In the genomic region with DNA sequence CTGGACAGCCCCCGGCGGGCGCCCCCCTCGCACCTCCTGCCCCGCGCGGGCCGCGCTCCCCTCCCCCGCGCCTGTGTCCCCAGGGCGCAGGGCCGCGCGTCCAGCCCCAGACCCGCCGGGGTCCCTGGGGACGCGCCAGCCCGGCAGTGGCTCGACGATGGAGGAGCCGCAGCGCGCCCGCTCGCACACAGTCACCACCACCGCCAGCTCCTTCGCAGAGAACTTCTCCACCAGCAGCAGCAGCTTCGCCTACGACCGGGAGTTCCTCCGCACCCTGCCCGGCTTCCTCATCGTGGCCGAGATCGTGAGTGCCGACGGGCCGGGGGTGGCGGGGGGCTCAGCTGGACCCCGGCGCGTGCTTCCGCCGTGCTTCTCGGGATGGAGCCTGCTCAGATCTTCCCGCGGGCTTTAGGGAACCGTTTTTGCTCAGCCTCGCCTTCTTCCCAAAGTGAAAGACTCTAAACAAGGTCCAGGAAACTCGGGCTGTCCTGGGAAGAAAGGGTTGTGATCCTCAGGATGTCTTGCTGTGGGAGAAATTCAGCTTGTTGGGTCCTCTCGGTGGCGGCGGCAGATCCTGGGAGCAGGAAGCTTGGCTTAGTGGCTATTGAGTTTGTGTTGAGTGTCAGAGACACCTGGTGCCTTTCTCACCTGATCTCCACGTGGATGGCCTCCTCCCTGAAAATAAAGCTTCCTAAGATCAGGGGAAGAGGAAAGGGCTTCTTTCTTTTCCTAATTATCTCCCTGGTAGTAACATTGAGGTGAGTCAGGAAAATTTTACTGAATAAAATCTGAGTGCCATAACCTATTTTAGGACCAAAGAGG, we compare ENCODE assay signal across 1 cellular context.
TF ChIP-seq lines count a peak whose summit lies in the region.

No MANE protein-coding gene starts in this region.

TF ChIP-seq in HepG2, 621 proteins besides CTCF, POLR2A, EP300 and RAD21 (continued from another document and continues in another):
- no peak for TF ChIP-seq CCDC6 (CRISPR knock-in tag; IDR thresholded peaks at IDR 0.05)
- no peak for TF ChIP-seq ARID2 (CRISPR knock-in tag; IDR thresholded peaks at IDR 0.05; ENCODE audit: borderline replicate concordance)
- TF ChIP-seq, protein P1, sequence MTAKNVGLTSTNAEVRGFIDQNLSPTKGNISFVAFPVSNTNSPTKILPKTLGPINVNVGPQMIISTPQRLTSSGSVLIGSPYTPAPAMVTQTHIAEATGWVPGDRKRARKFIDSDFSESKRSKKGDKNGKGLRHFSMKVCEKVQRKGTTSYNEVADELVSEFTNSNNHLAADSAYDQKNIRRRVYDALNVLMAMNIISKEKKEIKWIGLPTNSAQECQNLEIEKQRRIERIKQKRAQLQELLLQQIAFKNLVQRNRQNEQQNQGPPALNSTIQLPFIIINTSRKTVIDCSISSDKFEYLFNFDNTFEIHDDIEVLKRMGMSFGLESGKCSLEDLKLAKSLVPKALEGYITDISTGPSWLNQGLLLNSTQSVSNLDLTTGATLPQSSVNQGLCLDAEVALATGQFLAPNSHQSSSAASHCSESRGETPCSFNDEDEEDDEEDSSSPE (CRISPR knock-in tag; IDR thresholded peaks at IDR 0.05) = 0 out of 2 replicates have a peak, but pooled peaks have one; percentile 13
- TF ChIP-seq BRD4 (CRISPR knock-in tag; IDR thresholded peaks at IDR 0.05) = no peak
- TF ChIP-seq ZNF143 (CRISPR knock-in tag; IDR thresholded peaks at IDR 0.05) = no peak
- 0 out of 2 replicates have a peak, but pooled peaks have one; percentile 21 for TF ChIP-seq TGIF2 (CRISPR knock-in tag; IDR thresholded peaks at IDR 0.05)
- TF ChIP-seq, protein P2, sequence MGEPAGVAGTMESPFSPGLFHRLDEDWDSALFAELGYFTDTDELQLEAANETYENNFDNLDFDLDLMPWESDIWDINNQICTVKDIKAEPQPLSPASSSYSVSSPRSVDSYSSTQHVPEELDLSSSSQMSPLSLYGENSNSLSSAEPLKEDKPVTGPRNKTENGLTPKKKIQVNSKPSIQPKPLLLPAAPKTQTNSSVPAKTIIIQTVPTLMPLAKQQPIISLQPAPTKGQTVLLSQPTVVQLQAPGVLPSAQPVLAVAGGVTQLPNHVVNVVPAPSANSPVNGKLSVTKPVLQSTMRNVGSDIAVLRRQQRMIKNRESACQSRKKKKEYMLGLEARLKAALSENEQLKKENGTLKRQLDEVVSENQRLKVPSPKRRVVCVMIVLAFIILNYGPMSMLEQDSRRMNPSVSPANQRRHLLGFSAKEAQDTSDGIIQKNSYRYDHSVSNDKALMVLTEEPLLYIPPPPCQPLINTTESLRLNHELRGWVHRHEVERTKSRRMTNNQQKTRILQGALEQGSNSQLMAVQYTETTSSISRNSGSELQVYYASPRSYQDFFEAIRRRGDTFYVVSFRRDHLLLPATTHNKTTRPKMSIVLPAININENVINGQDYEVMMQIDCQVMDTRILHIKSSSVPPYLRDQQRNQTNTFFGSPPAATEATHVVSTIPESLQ (CRISPR knock-in tag; conservative IDR thresholded peaks at IDR 0.05) = no peak
- TF ChIP-seq PATZ1 (CRISPR knock-in tag; IDR thresholded peaks at IDR 0.05) = no peak
- TF ChIP-seq THAP9 (CRISPR knock-in tag; IDR thresholded peaks at IDR 0.05; ENCODE audit: borderline replicate concordance) = no peak
- no peak for TF ChIP-seq ZNF629 (CRISPR knock-in tag; conservative IDR thresholded peaks at IDR 0.05)
- no peak for TF ChIP-seq ZNF18 (CRISPR knock-in tag; IDR thresholded peaks at IDR 0.05; ENCODE audit: insufficient replicate concordance)
- TF ChIP-seq ATAD3A (CRISPR knock-in tag; IDR thresholded peaks at IDR 0.05) = no peak
- no peak for TF ChIP-seq REL (CRISPR knock-in tag; conservative IDR thresholded peaks at IDR 0.05)
- TF ChIP-seq, protein P3, sequence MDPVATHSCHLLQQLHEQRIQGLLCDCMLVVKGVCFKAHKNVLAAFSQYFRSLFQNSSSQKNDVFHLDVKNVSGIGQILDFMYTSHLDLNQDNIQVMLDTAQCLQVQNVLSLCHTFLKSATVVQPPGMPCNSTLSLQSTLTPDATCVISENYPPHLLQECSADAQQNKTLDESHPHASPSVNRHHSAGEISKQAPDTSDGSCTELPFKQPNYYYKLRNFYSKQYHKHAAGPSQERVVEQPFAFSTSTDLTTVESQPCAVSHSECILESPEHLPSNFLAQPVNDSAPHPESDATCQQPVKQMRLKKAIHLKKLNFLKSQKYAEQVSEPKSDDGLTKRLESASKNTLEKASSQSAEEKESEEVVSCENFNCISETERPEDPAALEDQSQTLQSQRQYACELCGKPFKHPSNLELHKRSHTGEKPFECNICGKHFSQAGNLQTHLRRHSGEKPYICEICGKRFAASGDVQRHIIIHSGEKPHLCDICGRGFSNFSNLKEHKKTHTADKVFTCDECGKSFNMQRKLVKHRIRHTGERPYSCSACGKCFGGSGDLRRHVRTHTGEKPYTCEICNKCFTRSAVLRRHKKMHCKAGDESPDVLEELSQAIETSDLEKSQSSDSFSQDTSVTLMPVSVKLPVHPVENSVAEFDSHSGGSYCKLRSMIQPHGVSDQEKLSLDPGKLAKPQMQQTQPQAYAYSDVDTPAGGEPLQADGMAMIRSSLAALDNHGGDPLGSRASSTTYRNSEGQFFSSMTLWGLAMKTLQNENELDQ (CRISPR knock-in tag; IDR thresholded peaks at IDR 0.05; ENCODE audit: borderline replicate concordance) = no peak
- TF ChIP-seq ZNF281 (CRISPR knock-in tag; IDR thresholded peaks at IDR 0.05; ENCODE audit: borderline replicate concordance) = peak; percentile 26; the same call in 1 of the 2 replicates
- TF ChIP-seq KDM1A (CRISPR knock-in tag; IDR thresholded peaks at IDR 0.05) = no peak
- no peak for TF ChIP-seq ZNF10 (CRISPR knock-in tag; IDR thresholded peaks at IDR 0.05; ENCODE audit: borderline replicate concordance, low read depth)
- TF ChIP-seq ZNF264 (CRISPR knock-in tag; IDR thresholded peaks at IDR 0.05) = no peak
- no peak for TF ChIP-seq RCOR2 (CRISPR knock-in tag; IDR thresholded peaks at IDR 0.05)
- TF ChIP-seq SRY (CRISPR knock-in tag; IDR thresholded peaks at IDR 0.05) = no peak
- no peak for TF ChIP-seq PHF5A (CRISPR knock-in tag; IDR thresholded peaks at IDR 0.05; ENCODE audit: low read depth, unreplicated experiment)
- TF ChIP-seq THAP7 (CRISPR knock-in tag; IDR thresholded peaks at IDR 0.05) = no peak
- no peak; the same call in 1 of the 2 replicates for TF ChIP-seq ZFY (CRISPR knock-in tag; IDR thresholded peaks at IDR 0.05)
- no peak for TF ChIP-seq FOXJ3 (CRISPR knock-in tag; IDR thresholded peaks at IDR 0.05; ENCODE audit: borderline replicate concordance)
- TF ChIP-seq, protein P4, sequence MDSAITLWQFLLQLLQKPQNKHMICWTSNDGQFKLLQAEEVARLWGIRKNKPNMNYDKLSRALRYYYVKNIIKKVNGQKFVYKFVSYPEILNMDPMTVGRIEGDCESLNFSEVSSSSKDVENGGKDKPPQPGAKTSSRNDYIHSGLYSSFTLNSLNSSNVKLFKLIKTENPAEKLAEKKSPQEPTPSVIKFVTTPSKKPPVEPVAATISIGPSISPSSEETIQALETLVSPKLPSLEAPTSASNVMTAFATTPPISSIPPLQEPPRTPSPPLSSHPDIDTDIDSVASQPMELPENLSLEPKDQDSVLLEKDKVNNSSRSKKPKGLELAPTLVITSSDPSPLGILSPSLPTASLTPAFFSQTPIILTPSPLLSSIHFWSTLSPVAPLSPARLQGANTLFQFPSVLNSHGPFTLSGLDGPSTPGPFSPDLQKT (CRISPR knock-in tag; IDR thresholded peaks at IDR 0.05; ENCODE audit: borderline replicate concordance) = no peak
- TF ChIP-seq HES4 (CRISPR knock-in tag; IDR thresholded peaks at IDR 0.05; ENCODE audit: borderline replicate concordance) = no peak
- no peak for TF ChIP-seq ZNF44 (CRISPR knock-in tag; IDR thresholded peaks at IDR 0.05)
- no peak for TF ChIP-seq ZNF556 (CRISPR knock-in tag; IDR thresholded peaks at IDR 0.05; ENCODE audit: borderline replicate concordance)
- TF ChIP-seq MIER2 (CRISPR knock-in tag; IDR thresholded peaks at IDR 0.05) = no peak
- peak; percentile 51 for TF ChIP-seq MAX (IDR thresholded peaks at IDR 0.05)
- no peak for TF ChIP-seq HOMEZ (CRISPR knock-in tag; IDR thresholded peaks at IDR 0.05; ENCODE audit: low read depth)
- TF ChIP-seq NCOA2 (CRISPR knock-in tag; IDR thresholded peaks at IDR 0.05) = no peak
- peak; percentile 37; the same call in 1 of the 2 replicates for TF ChIP-seq ZNF292 (CRISPR knock-in tag; IDR thresholded peaks at IDR 0.05; ENCODE audit: borderline replicate concordance, low read depth)
- no peak for TF ChIP-seq SP5 (CRISPR knock-in tag; IDR thresholded peaks at IDR 0.05; ENCODE audit: borderline replicate concordance, low read depth)
- TF ChIP-seq TBL1XR1 (IDR thresholded peaks at IDR 0.05; ENCODE audit: borderline replicate concordance, low read length, partially characterized antibody) = no peak
- no peak for TF ChIP-seq MED8 (CRISPR knock-in tag; IDR thresholded peaks at IDR 0.05; ENCODE audit: insufficient replicate concordance)
